1 cellular context compared by ENCODE assay signal in genomic region chr6:42084889-42085288, GRCh38.
TF ChIP-seq lines count a peak whose summit lies in the region.

No MANE protein-coding gene starts in this region.

TF ChIP-seq in HepG2, 621 proteins besides CTCF, POLR2A, EP300 and RAD21:
- TF ChIP-seq STAG1 (CRISPR knock-in tag; IDR thresholded peaks at IDR 0.05), result peak; percentile 58
- TF ChIP-seq NR2F1 (CRISPR knock-in tag; IDR thresholded peaks at IDR 0.05), result no peak
- TF ChIP-seq PAF1 (CRISPR knock-in tag; IDR thresholded peaks at IDR 0.05), result no peak
- TF ChIP-seq ZNF670 (CRISPR knock-in tag; IDR thresholded peaks at IDR 0.05; ENCODE audit: borderline replicate concordance), result no peak
- no peak for TF ChIP-seq ZNF350 (CRISPR knock-in tag; IDR thresholded peaks at IDR 0.05; ENCODE audit: borderline replicate concordance, low read depth)
